In genomic region chr15:42273099-42273899, GRCh38 we compare ENCODE assay signal across 1 cellular context.
A peak's percentile ranks its signal among the peaks of the same experiment; 100 is the strongest.
TF ChIP-seq lines count a peak whose summit lies in the region.

Gene GANC (plus strand): TSS chr15:42273201. CDS start chr15:42274482, 1,281 bp downstream.
Gene TMEM87A (minus strand): TSS chr15:42273433. CDS start chr15:42273398, 35 bp downstream.

TF ChIP-seq in K562, 482 proteins besides CTCF, POLR2A, EP300 and RAD21 (continued from another document and continues in another):
- TF ChIP-seq HNRNPH1 (optimal IDR thresholded peaks at IDR 0.05; ENCODE audit: low read depth, low read length) (no peak), SETDB1 (IDR thresholded peaks at IDR 0.05; ENCODE audit: low read length) (peak; percentile 87), ZNF76 (CRISPR knock-in tag; IDR thresholded peaks at IDR 0.05; ENCODE audit: borderline replicate concordance) (peak; percentile 55; the same call in 1 of the 2 replicates), ZNF395 (CRISPR knock-in tag; IDR thresholded peaks at IDR 0.05) (0 out of 2 replicates have a peak, but pooled peaks have one; percentile 19), PHF8 (IDR thresholded peaks at IDR 0.05; ENCODE audit: borderline replicate concordance, low read length) (peak; percentile 98), ZNF79 (CRISPR knock-in tag; IDR thresholded peaks at IDR 0.05; ENCODE audit: low read depth) (no peak), KAT7 (CRISPR knock-in tag; IDR thresholded peaks at IDR 0.05; ENCODE audit: borderline replicate concordance) (peak; percentile 35; the same call in 1 of the 2 replicates), MBD2 (IDR thresholded peaks at IDR 0.05; ENCODE audit: borderline replicate concordance, low read depth) (peak; percentile 82), BRD9 (IDR thresholded peaks at IDR 0.05; ENCODE audit: low read depth, partially characterized antibody) (peak; percentile 89), TFAP4 (CRISPR knock-in tag; IDR thresholded peaks at IDR 0.05; ENCODE audit: borderline replicate concordance) (peak; percentile 96), DEAF1 (CRISPR knock-in tag; IDR thresholded peaks at IDR 0.05) (no peak), ZNF354B (CRISPR knock-in tag; IDR thresholded peaks at IDR 0.05) (no peak), PKNOX1 (IDR thresholded peaks at IDR 0.05) (peak; percentile 75), STAT5B (CRISPR knock-in tag; IDR thresholded peaks at IDR 0.05) (no peak), ETV5 (CRISPR knock-in tag; IDR thresholded peaks at IDR 0.05; ENCODE audit: low read depth) (peak; percentile 91), ZNF175 (CRISPR knock-in tag; IDR thresholded peaks at IDR 0.05; ENCODE audit: low read depth) (no peak), MED1 (CRISPR knock-in tag; IDR thresholded peaks at IDR 0.05; ENCODE audit: borderline replicate concordance) (no peak), POLR2H (tag; IDR thresholded peaks at IDR 0.05; ENCODE audit: low read depth) (peak; percentile 95), NR2C1 (IDR thresholded peaks at IDR 0.05) (peak; percentile 33; the same call in 1 of the 2 replicates), NR2C1 (tag; IDR thresholded peaks at IDR 0.05) (peak; percentile 56), ATF1 (CRISPR knock-in tag; IDR thresholded peaks at IDR 0.05) (no peak), ATF1 (tag; IDR thresholded peaks at IDR 0.05) (peak; percentile 90), FOXK1 (CRISPR knock-in tag; IDR thresholded peaks at IDR 0.05; ENCODE audit: borderline replicate concordance) (peak; percentile 58; the same call in 1 of the 2 replicates), ZNF717 (CRISPR knock-in tag; IDR thresholded peaks at IDR 0.05) (no peak), ZNF740 (CRISPR knock-in tag; IDR thresholded peaks at IDR 0.05) (peak; percentile 20; the same call in 1 of the 2 replicates), ZNF740 (tag; IDR thresholded peaks at IDR 0.05) (no peak), RBM25 (IDR thresholded peaks at IDR 0.05; ENCODE audit: low read depth, low read length, severe bottlenecking) (peak; percentile 33), ZC3H8 (IDR thresholded peaks at IDR 0.05) (no peak), BCOR (IDR thresholded peaks at IDR 0.05) (peak; percentile 50; the same call in 1 of the 2 replicates), NFE2 (IDR thresholded peaks at IDR 0.05; ENCODE audit: low read depth) (no peak), ZNF444 (CRISPR knock-in tag; IDR thresholded peaks at IDR 0.05) (no peak), MXD1 (CRISPR knock-in tag; IDR thresholded peaks at IDR 0.05; ENCODE audit: borderline replicate concordance, poor library complexity, severe bottlenecking) (peak; percentile 66), NCOA1 (IDR thresholded peaks at IDR 0.05; ENCODE audit: low read depth) (peak; percentile 56; the same call in 1 of the 2 replicates), SIRT6 (IDR thresholded peaks at IDR 0.05; ENCODE audit: low read depth, low read length) (no peak), GTF2F1 (IDR thresholded peaks at IDR 0.05; ENCODE audit: low read depth, low read length) (peak; percentile 43; the same call in 1 of the 2 replicates), SMARCA5 (IDR thresholded peaks at IDR 0.05) (no peak), MTA3 (IDR thresholded peaks at IDR 0.05; ENCODE audit: borderline replicate concordance) (peak; percentile 99), SOX6 (IDR thresholded peaks at IDR 0.05) (peak; percentile 60; the same call in 1 of the 2 replicates), GTF2E2 (tag; IDR thresholded peaks at IDR 0.05) (peak; percentile 98), SNAPC5 (CRISPR knock-in tag; IDR thresholded peaks at IDR 0.05) (no peak), TFE3 (CRISPR knock-in tag; IDR thresholded peaks at IDR 0.05) (no peak), LCOR (CRISPR knock-in tag; IDR thresholded peaks at IDR 0.05) (peak; percentile 80; the same call in 1 of the 2 replicates), PTRF (tag; IDR thresholded peaks at IDR 0.05) (no peak), ETS2 (tag; IDR thresholded peaks at IDR 0.05; ENCODE audit: borderline replicate concordance, poor library complexity, severe bottlenecking) (no peak), UBTF (IDR thresholded peaks at IDR 0.05; ENCODE audit: borderline replicate concordance in 1 of 2, low read depth in 2 of 2, low read length in 2 of 2) (0 out of 4 replicates have a peak, but pooled peaks of 1 of the 2 experiments have one; percentile 25), THAP12 (CRISPR knock-in tag; IDR thresholded peaks at IDR 0.05) (no peak), ZBTB26 (CRISPR knock-in tag; IDR thresholded peaks at IDR 0.05) (peak; percentile 67; the same call in 1 of the 2 replicates), ZFP1 (CRISPR knock-in tag; IDR thresholded peaks at IDR 0.05) (no peak), TAF9B (IDR thresholded peaks at IDR 0.05; ENCODE audit: partially characterized antibody) (peak; percentile 97), RNF2 (IDR thresholded peaks at IDR 0.05) (peak; percentile 69; the same call in 1 of the 2 replicates), NFE2L1 (tag; IDR thresholded peaks at IDR 0.05; ENCODE audit: borderline replicate concordance, low read depth) (no peak), HMBOX1 (IDR thresholded peaks at IDR 0.05) (no peak), DPF2 (IDR thresholded peaks at IDR 0.05) (no peak), CHD2 (IDR thresholded peaks at IDR 0.05; ENCODE audit: low read depth, low read length) (peak; percentile 48; the same call in 1 of the 2 replicates)
